In the genomic region with DNA sequence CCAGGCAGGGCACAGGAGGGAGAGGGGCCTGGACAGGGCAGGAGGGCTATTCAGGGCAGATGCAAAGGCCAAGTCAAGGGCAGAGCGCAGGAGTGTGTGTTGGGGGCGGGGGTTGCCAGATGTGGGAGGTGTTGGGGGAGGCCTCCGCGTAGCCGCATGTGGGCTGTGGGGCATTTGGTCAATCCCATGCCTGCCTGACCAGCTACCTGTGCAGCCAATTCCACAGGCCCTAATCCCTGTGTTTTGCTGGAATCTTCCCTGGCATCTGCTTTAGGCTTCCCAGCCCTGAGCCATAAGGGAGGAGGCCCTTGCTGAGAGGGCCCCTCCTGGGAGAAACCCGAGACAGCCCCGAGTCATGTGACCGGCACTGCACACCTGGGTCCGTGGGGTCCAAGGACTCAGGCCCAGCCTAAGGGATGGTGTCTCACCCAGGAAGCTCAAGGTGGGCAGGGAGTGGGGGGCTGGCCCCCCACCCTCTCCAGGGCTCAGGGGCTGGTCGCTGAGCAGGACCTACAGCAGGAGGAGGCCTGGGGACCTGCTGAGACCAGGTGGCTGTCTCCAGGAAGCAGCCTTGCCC, we compare ENCODE assay signal across 1 cellular context.
TF ChIP-seq lines count a peak whose summit lies in the region.

No MANE protein-coding gene starts in this region.

TF ChIP-seq in IMR-90, 13 proteins besides CTCF, POLR2A, EP300 and RAD21:
- TF ChIP-seq BHLHE40 (IDR thresholded peaks at IDR 0.05; ENCODE audit: low read depth, low read length) (no peak), NFE2L2 (IDR thresholded peaks at IDR 0.05; ENCODE audit: low read depth, low read length) (no peak), FOS (IDR thresholded peaks at IDR 0.05; ENCODE audit: low read depth, low read length) (no peak)
